Comparison of ENCODE assay signal across 8 cellular contexts in genomic region chr9:136411358-136411757, GRCh38. TPM values are rescaled to one million over a fixed set of nuclear protein-coding genes. Genes with fewer than 3 reads are reported as not detected.
A peak's percentile ranks its signal among the peaks of the same experiment; 100 is the strongest.
DNase-seq lines count a peak whose midpoint lies in the region; ATAC-seq and TF ChIP-seq lines count a peak whose summit lies in the region.

No MANE protein-coding gene starts in this region.

- DNase-seq in cardiac fibroblast (ENCODE audit: low read depth in 2 of 2): no peak
- DNase-seq in NCI-H2196 (lab: John Stamatoyannopoulos, UW; ENCODE audit: unreplicated experiment): no peak
- no peak for DNase-seq in ecto neural progenitor cell (ENCODE audit: low spot score)
- no peak for DNase-seq in ureter (ENCODE audit: low spot score)

- TF ChIP-seq CTCF in 22Rv1 (IDR thresholded peaks at IDR 0.05) (no peak), cardiac fibroblast (IDR thresholded peaks at IDR 0.05; ENCODE audit: low read depth, low read length) (no peak)

- peak overlapping the region; percentile 100 for H3K4me3 ChIP-seq in HUES6 (ENCODE audit: low read depth, low read length)
- H3K4me3 ChIP-seq in cardiac fibroblast (replicated peaks in 1 of 2; ENCODE audit: low read depth in 2 of 2, low read length in 2 of 2): peak overlapping the region; percentile 97 to 99
- H3K4me3 ChIP-seq in muscle layer of colon (ENCODE audit: low read depth in 1 of 2, low read length in 2 of 2): peak overlapping the region; percentile 77 to 94

- no peaks in the 10 kb centered on the region for H3K9me3 ChIP-seq in HUES6 (ENCODE audit: control insufficient read depth, insufficient read depth, low read depth, low read length)
- no peaks in the 10 kb centered on the region for H3K9me3 ChIP-seq in muscle layer of colon (ENCODE audit: low read length)

- no peaks in the 10 kb centered on the region for H3K27me3 ChIP-seq in HUES6 (ENCODE audit: control insufficient read depth, insufficient read depth, low read length)
- H3K27me3 ChIP-seq in muscle layer of colon (ENCODE audit: control insufficient read depth in 1 of 2, insufficient read depth in 2 of 2, low read length in 2 of 2): no peaks in the 10 kb centered on the region

- H3K9ac ChIP-seq in HUES6 (ENCODE audit: low read length) (peak overlapping the region; percentile 98), muscle layer of colon (ENCODE audit: low read length) (peak overlapping the region; percentile 50)

- ATAC-seq in GM18870 (IDR thresholded peaks at IDR 0.05; ENCODE audit: unreplicated experiment): no peak

- H3K27ac ChIP-seq in 22Rv1 (peak overlapping the region; percentile 70; the same call in 1 of the 2 replicates), HUES6 (ENCODE audit: low read depth, low read length) (no peak overlapping the region), muscle layer of colon (ENCODE audit: low read depth, low read length) (no peak overlapping the region)

- H3K4me1 ChIP-seq in HUES6 (ENCODE audit: control insufficient read depth, insufficient read depth, low read length) (peaks cover 9% of the 10 kb centered on the region; the same call in 1 of the 2 replicates), muscle layer of colon (ENCODE audit: insufficient read depth, low read length) (peaks cover 20% of the 10 kb centered on the region)

- H3K36me3 ChIP-seq in HUES6 (ENCODE audit: control insufficient read depth, insufficient read depth, low read length) (peaks cover 66% of the 10 kb centered on the region), muscle layer of colon (ENCODE audit: insufficient read depth, low read length) (peaks cover 48% of the 10 kb centered on the region)

RNA-seq across cellular contexts. Expression of gene PMPCA, which starts 0.9 kb away (rescaled TPM):
- total RNA-seq in ureter: 51.2 TPM

RNA-seq across cellular contexts. Expression of gene ENTR1, which starts 0.9 kb away (rescaled TPM):
- total RNA-seq in ureter: 50.1 TPM

RNA-seq across cellular contexts. Expression of gene SNAPC4, which starts 11.4 kb away (rescaled TPM):
- total RNA-seq in ureter: 14.0 TPM

RNA-seq across cellular contexts. Expression of gene INPP5E, which starts 28.3 kb away (rescaled TPM):
- total RNA-seq in ureter: 13.5 TPM

RNA-seq across cellular contexts. Expression of gene CARD9, which starts 37.9 kb away (rescaled TPM):
- 11.5 TPM for total RNA-seq in ureter
